18 cellular contexts compared by ENCODE assay signal in the genomic region with DNA sequence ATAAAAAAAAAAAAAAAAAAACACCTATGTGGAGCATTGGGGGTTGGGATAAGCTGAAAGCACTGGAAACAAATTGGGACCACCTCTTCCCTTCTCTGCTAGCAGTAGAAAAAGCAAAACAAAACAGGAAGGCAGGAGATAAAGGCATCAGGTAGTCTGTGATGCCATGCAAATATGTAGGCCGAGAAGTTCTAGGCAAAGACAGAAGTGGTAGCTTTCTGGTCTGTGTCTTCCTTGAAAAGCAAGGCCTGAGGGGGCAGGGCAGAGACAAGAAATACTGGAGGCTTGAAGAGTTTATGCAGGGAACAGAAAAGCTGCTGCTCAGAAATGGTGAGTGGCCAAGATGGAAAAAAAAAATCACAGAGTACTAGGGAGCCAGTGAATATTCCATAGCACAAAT.
DNase-seq lines count a peak whose midpoint lies in the region; ATAC-seq, FAIRE-seq and TF ChIP-seq lines count a peak whose summit lies in the region.
"Had no signal": no experiment of that assay in that cellular context is flagged by ENCODE, and none has a peak within 500 bp of the region (broad histone marks: within the 10 kb centered on the region; RNA-seq: fewer than 3 reads in every experiment).

No MANE protein-coding gene starts in this region.

- FAIRE-seq in GM12891 (lab: Jason Lieb, UNC): peak; percentile 80
- FAIRE-seq: keratinocyte had no signal

- CTCF ChIA-PET in WTC11 (lab: Charles Lee): no interaction called here

- H3K36me3 Mint-ChIP-seq in CD4-positive, CD25-positive, alpha-beta regulatory T cell: peaks cover 51% of the 10 kb centered on the region
- H3K36me3 Mint-ChIP-seq in endothelial cell (ENCODE audit: low read depth, unreplicated experiment) (peaks cover 65% of the 10 kb centered on the region), WTC11 (0 out of 2 replicates have a peak, but pooled peaks cover 9% of the 10 kb centered on the region)

- no peaks in the 10 kb centered on the region for H3K9me3 ChIP-seq in CD4-positive, CD25-positive, alpha-beta regulatory T cell (ENCODE audit: control insufficient read depth in 2 of 2, low read length in 2 of 2)
- no peaks in the 10 kb centered on the region for H3K9me3 ChIP-seq in Peyer's patch
- H3K9me3 ChIP-seq: body of pancreas, stomach had no signal

- no peak for DNase-seq in CD4-positive, CD25-positive, alpha-beta regulatory T cell
- no peak for DNase-seq in GM12891 (ENCODE audit: insufficient read length, low spot score)
- peak in 2 of 3 donors; percentile 69 to 80 for DNase-seq in Peyer's patch
- DNase-seq in endothelial cell (ENCODE audit: low spot score): no peak
- DNase-seq in DMS53 treated with DMSO at 0.1 percent for 48 hours (lab: John Stamatoyannopoulos, UW; ENCODE audit: unreplicated experiment): no peak
- no peak for DNase-seq in WTC11 (ENCODE audit: low spot score)
- DNase-seq: activated gamma-delta T cell; body of pancreas; COR-L47; GM23248; naive thymus-derived CD8-positive, alpha-beta T cell; NCI-H187; NCI-H446; NK-92 treated with Interleukin-12 subunit alpha and Interleukin-12 subunit beta, amount 100 ng/mL, for 24 hours; stomach had no signal

- ATAC-seq in CD4-positive, CD25-positive, alpha-beta regulatory T cell (ENCODE audit: low read depth in 2 of 2): no peak
- ATAC-seq in HG03025 (IDR thresholded peaks at IDR 0.05; ENCODE audit: low FRiP score, unreplicated experiment) (no peak), WTC11 (no peak)
- ATAC-seq: body of pancreas; naive thymus-derived CD8-positive, alpha-beta T cell had no signal

- no peak for TF ChIP-seq CTCF in Peyer's patch (IDR thresholded peaks at IDR 0.05)
- no peak for TF ChIP-seq CTCF in endothelial cell (IDR thresholded peaks at IDR 0.05; ENCODE audit: unreplicated experiment)
- no peak for TF ChIP-seq CTCF in WTC11 (IDR thresholded peaks at IDR 0.05)

- H3K27ac ChIP-seq in CD4-positive, CD25-positive, alpha-beta regulatory T cell (ENCODE audit: insufficient read depth, low read length, poor library complexity, severe bottlenecking): no peak overlapping the region
- peak overlapping the region in 2 of 4 donors; percentile 18 to 69 for H3K27ac ChIP-seq in Peyer's patch
- H3K27ac ChIP-seq: body of pancreas, GM23248, stomach, VCaP had no signal

- H3K27me3 Mint-ChIP-seq in CD4-positive, CD25-positive, alpha-beta regulatory T cell: no peaks in the 10 kb centered on the region
- peaks cover 6% of the 10 kb centered on the region for H3K27me3 Mint-ChIP-seq in endothelial cell (ENCODE audit: unreplicated experiment)
- H3K27me3 Mint-ChIP-seq in WTC11 (ENCODE audit: low read depth): no peaks in the 10 kb centered on the region
- H3K27me3 Mint-ChIP-seq: naive thymus-derived CD8-positive, alpha-beta T cell had no signal

- peaks cover 0 to 4% (median 0%) of the 10 kb centered on the region in 7 donors for H3K9me3 Mint-ChIP-seq in CD4-positive, CD25-positive, alpha-beta regulatory T cell
- H3K9me3 Mint-ChIP-seq in endothelial cell (ENCODE audit: unreplicated experiment): peaks cover 5% of the 10 kb centered on the region
- H3K9me3 Mint-ChIP-seq in WTC11: peaks cover 8% of the 10 kb centered on the region

- no peak overlapping the region for H3K4me3 ChIP-seq in CD4-positive, CD25-positive, alpha-beta regulatory T cell (ENCODE audit: low read depth, low read length)
- H3K4me3 ChIP-seq in Peyer's patch: no peak overlapping the region
- H3K4me3 ChIP-seq: body of pancreas, GM23248, stomach had no signal

- H3K27ac Mint-ChIP-seq in CD4-positive, CD25-positive, alpha-beta regulatory T cell: peak overlapping the region; percentile 31 to 90 (median 59)
- H3K27ac Mint-ChIP-seq in endothelial cell (ENCODE audit: unreplicated experiment) (no peak overlapping the region), WTC11 (no peak overlapping the region)

- no peaks in the 10 kb centered on the region for H3K27me3 ChIP-seq in CD4-positive, CD25-positive, alpha-beta regulatory T cell (ENCODE audit: control insufficient read depth, insufficient read depth, low read length)
- no peaks in the 10 kb centered on the region for H3K27me3 ChIP-seq in Peyer's patch
- H3K27me3 ChIP-seq: body of pancreas, stomach had no signal

- H3K4me1 ChIP-seq in CD4-positive, CD25-positive, alpha-beta regulatory T cell (ENCODE audit: control insufficient read depth, insufficient read depth, low read length, poor library complexity, severe bottlenecking): peaks cover 55% of the 10 kb centered on the region
- H3K4me1 ChIP-seq in Peyer's patch: peaks cover 0 to 10% (median 0%) of the 10 kb centered on the region in 4 donors
- H3K4me1 ChIP-seq: body of pancreas had no signal

- peaks cover 39 to 94% (median 74%) of the 10 kb centered on the region in 4 donors for H3K4me1 Mint-ChIP-seq in CD4-positive, CD25-positive, alpha-beta regulatory T cell
- H3K4me1 Mint-ChIP-seq in endothelial cell (ENCODE audit: unreplicated experiment): peaks cover 59% of the 10 kb centered on the region
- peaks cover 8% of the 10 kb centered on the region for H3K4me1 Mint-ChIP-seq in WTC11

- no peak for TF ChIP-seq POLR2A in GM12891 (IDR thresholded peaks at IDR 0.05; ENCODE audit: low read depth, low read length)
- TF ChIP-seq POLR2A in Peyer's patch (IDR thresholded peaks at IDR 0.05): no peak

- POLR2A ChIA-PET in WTC11 (lab: Charles Lee): no interaction called here

- peak overlapping the region in 1 of 4 donors; percentile 63 for H3K4me3 Mint-ChIP-seq in CD4-positive, CD25-positive, alpha-beta regulatory T cell
- H3K4me3 Mint-ChIP-seq in endothelial cell (ENCODE audit: unreplicated experiment) (peak overlapping the region; percentile 71), WTC11 (no peak overlapping the region)
- H3K4me3 Mint-ChIP-seq: naive thymus-derived CD8-positive, alpha-beta T cell had no signal

- peaks cover 8% of the 10 kb centered on the region for H3K36me3 ChIP-seq in CD4-positive, CD25-positive, alpha-beta regulatory T cell (ENCODE audit: control insufficient read depth, insufficient read depth, low read length)
- H3K36me3 ChIP-seq in Peyer's patch: no peaks in the 10 kb centered on the region
- H3K36me3 ChIP-seq: stomach had no signal

TF ChIP-seq in GM12891, 5 proteins besides CTCF, POLR2A, EP300 and RAD21:
- peak; percentile 39 for TF ChIP-seq SPI1 (IDR thresholded peaks at IDR 0.05; ENCODE audit: low read depth, low read length)
- TF ChIP-seq PAX5 (IDR thresholded peaks at IDR 0.05; ENCODE audit: insufficient read depth, low read length, severe bottlenecking): no peak
- TF ChIP-seq POLR2AphosphoS5 (IDR thresholded peaks at IDR 0.05; ENCODE audit: low read depth, low read length): no peak
- TF ChIP-seq TAF1 (IDR thresholded peaks at IDR 0.05; ENCODE audit: low read depth, low read length): no peak
- TF ChIP-seq POU2F2 (IDR thresholded peaks at IDR 0.05; ENCODE audit: low read depth, low read length): no peak
TF ChIP-seq in GM12891: peak in this region for 1.

TF ChIP-seq in WTC11, 78 proteins besides CTCF, POLR2A, EP300 and RAD21 (continues in another document):
- TF ChIP-seq ZNF396 (CRISPR knock-in tag; IDR thresholded peaks at IDR 0.05; ENCODE audit: borderline replicate concordance) (no peak), TP53 (CRISPR knock-in tag; IDR thresholded peaks at IDR 0.05) (no peak), NR1H2 (CRISPR knock-in tag; IDR thresholded peaks at IDR 0.05) (no peak), FOXJ3 (CRISPR knock-in tag; IDR thresholded peaks at IDR 0.05; ENCODE audit: borderline replicate concordance) (no peak), NFE2L1 (CRISPR knock-in tag; IDR thresholded peaks at IDR 0.05) (no peak), FOXK1 (CRISPR knock-in tag; IDR thresholded peaks at IDR 0.05) (no peak), IRF2 (CRISPR knock-in tag; IDR thresholded peaks at IDR 0.05; ENCODE audit: borderline replicate concordance, low read depth) (no peak), OVOL2 (CRISPR knock-in tag; IDR thresholded peaks at IDR 0.05; ENCODE audit: borderline replicate concordance) (no peak), FOXP1 (CRISPR knock-in tag; IDR thresholded peaks at IDR 0.05; ENCODE audit: borderline replicate concordance) (no peak)
- TF ChIP-seq, protein P1, sequence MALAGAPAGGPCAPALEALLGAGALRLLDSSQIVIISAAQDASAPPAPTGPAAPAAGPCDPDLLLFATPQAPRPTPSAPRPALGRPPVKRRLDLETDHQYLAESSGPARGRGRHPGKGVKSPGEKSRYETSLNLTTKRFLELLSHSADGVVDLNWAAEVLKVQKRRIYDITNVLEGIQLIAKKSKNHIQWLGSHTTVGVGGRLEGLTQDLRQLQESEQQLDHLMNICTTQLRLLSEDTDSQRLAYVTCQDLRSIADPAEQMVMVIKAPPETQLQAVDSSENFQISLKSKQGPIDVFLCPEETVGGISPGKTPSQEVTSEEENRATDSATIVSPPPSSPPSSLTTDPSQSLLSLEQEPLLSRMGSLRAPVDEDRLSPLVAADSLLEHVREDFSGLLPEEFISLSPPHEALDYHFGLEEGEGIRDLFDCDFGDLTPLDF (CRISPR knock-in tag; IDR thresholded peaks at IDR 0.05): no peak
- TF ChIP-seq, protein P2, sequence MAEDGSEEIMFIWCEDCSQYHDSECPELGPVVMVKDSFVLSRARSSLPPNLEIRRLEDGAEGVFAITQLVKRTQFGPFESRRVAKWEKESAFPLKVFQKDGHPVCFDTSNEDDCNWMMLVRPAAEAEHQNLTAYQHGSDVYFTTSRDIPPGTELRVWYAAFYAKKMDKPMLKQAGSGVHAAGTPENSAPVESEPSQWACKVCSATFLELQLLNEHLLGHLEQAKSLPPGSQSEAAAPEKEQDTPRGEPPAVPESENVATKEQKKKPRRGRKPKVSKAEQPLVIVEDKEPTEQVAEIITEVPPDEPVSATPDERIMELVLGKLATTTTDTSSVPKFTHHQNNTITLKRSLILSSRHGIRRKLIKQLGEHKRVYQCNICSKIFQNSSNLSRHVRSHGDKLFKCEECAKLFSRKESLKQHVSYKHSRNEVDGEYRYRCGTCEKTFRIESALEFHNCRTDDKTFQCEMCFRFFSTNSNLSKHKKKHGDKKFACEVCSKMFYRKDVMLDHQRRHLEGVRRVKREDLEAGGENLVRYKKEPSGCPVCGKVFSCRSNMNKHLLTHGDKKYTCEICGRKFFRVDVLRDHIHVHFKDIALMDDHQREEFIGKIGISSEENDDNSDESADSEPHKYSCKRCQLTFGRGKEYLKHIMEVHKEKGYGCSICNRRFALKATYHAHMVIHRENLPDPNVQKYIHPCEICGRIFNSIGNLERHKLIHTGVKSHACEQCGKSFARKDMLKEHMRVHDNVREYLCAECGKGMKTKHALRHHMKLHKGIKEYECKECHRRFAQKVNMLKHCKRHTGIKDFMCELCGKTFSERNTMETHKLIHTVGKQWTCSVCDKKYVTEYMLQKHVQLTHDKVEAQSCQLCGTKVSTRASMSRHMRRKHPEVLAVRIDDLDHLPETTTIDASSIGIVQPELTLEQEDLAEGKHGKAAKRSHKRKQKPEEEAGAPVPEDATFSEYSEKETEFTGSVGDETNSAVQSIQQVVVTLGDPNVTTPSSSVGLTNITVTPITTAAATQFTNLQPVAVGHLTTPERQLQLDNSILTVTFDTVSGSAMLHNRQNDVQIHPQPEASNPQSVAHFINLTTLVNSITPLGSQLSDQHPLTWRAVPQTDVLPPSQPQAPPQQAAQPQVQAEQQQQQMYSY (CRISPR knock-in tag; IDR thresholded peaks at IDR 0.05): no peak

Comparison
In these comparisons a context has a peak if more than half of its experiments do, and no peak if none do; other contexts are left out.
1. DNase-seq: peak in Peyer's patch (2 of 3); none in CD4-positive, CD25-positive, alpha-beta regulatory T cell (0 of 3), GM12891 (single experiment), endothelial cell (single experiment), DMS53 treated with DMSO at 0.1 percent for 48 hours (single experiment) and WTC11 (single experiment).
2. H3K27ac Mint-ChIP-seq: peak in CD4-positive, CD25-positive, alpha-beta regulatory T cell (3 of 3); none in endothelial cell (single experiment) and WTC11 (single experiment).